25 cellular contexts compared by ENCODE assay signal in the genomic region with DNA sequence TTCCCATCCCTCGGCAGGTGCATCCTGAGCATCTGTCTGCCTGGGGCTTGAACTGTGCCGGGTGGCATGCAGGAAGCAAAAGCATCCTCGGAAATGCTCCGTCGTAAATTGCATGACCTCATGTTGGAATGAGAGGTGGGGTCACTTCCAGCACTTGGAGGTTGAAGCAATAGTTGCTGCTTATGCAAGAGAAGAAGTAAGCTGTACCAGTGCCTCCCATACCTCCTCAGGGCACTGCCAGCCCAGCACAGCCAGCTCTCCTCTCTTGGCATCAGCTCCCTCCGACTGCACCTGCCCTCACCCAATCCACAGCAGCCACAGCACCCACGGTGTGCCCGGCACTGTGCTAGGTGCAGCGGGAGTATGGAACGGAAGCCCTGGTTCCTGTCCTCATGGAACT. TPM values are rescaled to one million over a fixed set of nuclear protein-coding genes. Genes with fewer than 3 reads are reported as not detected.
DNase-seq lines count a peak whose midpoint lies in the region; ATAC-seq and TF ChIP-seq lines count a peak whose summit lies in the region.
"Had no signal": no experiment of that assay in that cellular context is flagged by ENCODE, and none has a peak within 500 bp of the region (broad histone marks: within the 10 kb centered on the region; RNA-seq: fewer than 3 reads in every experiment).

No MANE protein-coding gene starts in this region.

- intact Hi-C loops in PC-3 (cut with micrococcal nuclease), result no loop called here
- intact Hi-C loops in activated CD4-positive, alpha-beta T cell treated with anti-CD3 and anti-CD28 coated beads for 36 hours (cut with DNase I, micrococcal nuclease), result no loop called here

- peak overlapping the region; percentile 15 for H3K27ac Mint-ChIP-seq in neural progenitor cell
- no peak overlapping the region for H3K27ac Mint-ChIP-seq in naive thymus-derived CD8-positive, alpha-beta T cell
- no peak overlapping the region for H3K27ac Mint-ChIP-seq in activated naive CD8-positive, alpha-beta T cell treated with anti-CD3 and anti-CD28 coated beads, Interleukin-2, amount 50 U/mL, for 24 hours
- H3K27ac Mint-ChIP-seq in activated CD4-positive, alpha-beta T cell treated with anti-CD3 and anti-CD28 coated beads for 36 hours, result no peak overlapping the region
- H3K27ac Mint-ChIP-seq: activated CD8-positive, alpha-beta memory T cell treated with anti-CD3 and anti-CD28 coated beads, Interleukin-2, amount 10 ng/mL, durations not matched to agents 7 days and 5 days; activated T-helper 2 cell treated with anti-CD3 and anti-CD28 coated beads, Interferon-gamma antibody, Interleukin-2, Interleukin-4, amounts not matched to agents 10 μg/mL and 5 μg/mL and 100 μg/mL, durations not matched to agents 14 hours and 24 hours and 36 hours; CD4-positive, alpha-beta memory T cell; stimulated activated naive B cell treated with anti-CD40 and anti-IgM and Interleukin-4, amounts not matched to agents 10 μg/mL and 1 μg/mL and 100 μg/mL, for 72 hours had no signal

- H3K4me2 ChIP-seq in neural progenitor cell (no peak overlapping the region), PC-3 (ENCODE audit: low read length) (no peak overlapping the region)

- H4K20me1 ChIP-seq in neural progenitor cell (ENCODE audit: low read depth), result no peaks in the 10 kb centered on the region
- H4K20me1 ChIP-seq in PC-3 (ENCODE audit: low read length), result no peaks in the 10 kb centered on the region

- H3F3A ChIP-seq in neural progenitor cell (ENCODE audit: low read depth) (peaks cover 4% of the 10 kb centered on the region), PC-3 (ENCODE audit: low read length, unreplicated experiment) (no peaks in the 10 kb centered on the region)

- no peaks in the 10 kb centered on the region for H3K9me3 ChIP-seq in HEK293 (ENCODE audit: control insufficient read depth, insufficient read depth, low read depth, low read length)
- H3K9me3 ChIP-seq in neural progenitor cell (ENCODE audit: low read depth), result no peaks in the 10 kb centered on the region
- no peaks in the 10 kb centered on the region for H3K9me3 ChIP-seq in PC-3 (ENCODE audit: low read length)
- H3K9me3 ChIP-seq: tibial artery had no signal

- CTCF ChIA-PET in HEK293 (lab: Yijun Ruan, JAX), result interaction anchor here (0.6 kb wide), 1 partner anchor 155 kb away, joined by 3 read pairs; no protein-coding TSS in a partner anchor
- CTCF ChIA-PET in PC-3 (lab: Charles Lee), result interaction anchor here (0.6 kb wide), 1 partner anchor 71 kb away, joined by 3 read pairs; no protein-coding TSS in a partner anchor
- CTCF ChIA-PET in activated CD4-positive, alpha-beta T cell treated with anti-CD3 and anti-CD28 coated beads for 36 hours (lab: Charles Lee), result no interaction called here

- no TSS peak for BruUV-seq in PC-3 (replicated peaks; lab: Mats Ljungman, UMichigan)

- H3K36me3 Mint-ChIP-seq in neural progenitor cell, result peaks cover 3% of the 10 kb centered on the region
- H3K36me3 Mint-ChIP-seq in naive thymus-derived CD8-positive, alpha-beta T cell, result no peaks in the 10 kb centered on the region
- H3K36me3 Mint-ChIP-seq in activated naive CD8-positive, alpha-beta T cell treated with anti-CD3 and anti-CD28 coated beads, Interleukin-2, amount 50 U/mL, for 24 hours (ENCODE audit: low read depth), result no peaks in the 10 kb centered on the region
- H3K36me3 Mint-ChIP-seq in activated CD4-positive, alpha-beta T cell treated with anti-CD3 and anti-CD28 coated beads for 36 hours (ENCODE audit: low read depth), result no peaks in the 10 kb centered on the region
- H3K36me3 Mint-ChIP-seq: activated CD8-positive, alpha-beta memory T cell treated with anti-CD3 and anti-CD28 coated beads, Interleukin-2, amount 10 ng/mL, durations not matched to agents 7 days and 5 days; CD4-positive, alpha-beta memory T cell; stimulated activated naive B cell treated with anti-CD40 and anti-IgM and Interleukin-4, amounts not matched to agents 10 μg/mL and 1 μg/mL and 100 μg/mL, for 72 hours had no signal

- H3K27ac ChIP-seq in HEK293 (ENCODE audit: extremely low read depth, low read depth, low read length) (no peak overlapping the region), neural progenitor cell (no peak overlapping the region), PC-3 (ENCODE audit: low read length) (no peak overlapping the region)
- H3K27ac ChIP-seq: cardiac muscle cell, SK-N-MC, tibial artery had no signal

- no peaks in the 10 kb centered on the region for H3K4me1 Mint-ChIP-seq in neural progenitor cell
- H3K4me1 Mint-ChIP-seq in naive thymus-derived CD8-positive, alpha-beta T cell, result no peaks in the 10 kb centered on the region
- H3K4me1 Mint-ChIP-seq in activated naive CD8-positive, alpha-beta T cell treated with anti-CD3 and anti-CD28 coated beads, Interleukin-2, amount 50 U/mL, for 24 hours, result no peaks in the 10 kb centered on the region
- H3K4me1 Mint-ChIP-seq in activated CD4-positive, alpha-beta T cell treated with anti-CD3 and anti-CD28 coated beads for 36 hours, result no peaks in the 10 kb centered on the region
- H3K4me1 Mint-ChIP-seq: activated CD8-positive, alpha-beta memory T cell treated with anti-CD3 and anti-CD28 coated beads, Interleukin-2, amount 10 ng/mL, durations not matched to agents 7 days and 5 days; CD4-positive, alpha-beta memory T cell; stimulated activated naive B cell treated with anti-CD40 and anti-IgM and Interleukin-4, amounts not matched to agents 10 μg/mL and 1 μg/mL and 100 μg/mL, for 72 hours had no signal

- no peaks in the 10 kb centered on the region for H3K9me2 ChIP-seq in PC-3 (replicated peaks; ENCODE audit: low read length)

- no peaks in the 10 kb centered on the region for H3K27me3 ChIP-seq in neural progenitor cell
- H3K27me3 ChIP-seq in PC-3 (ENCODE audit: low read length), result no peaks in the 10 kb centered on the region
- H3K27me3 ChIP-seq: cardiac muscle cell, tibial artery had no signal

- H3K9ac ChIP-seq in neural progenitor cell, result no peak overlapping the region
- no peak overlapping the region for H3K9ac ChIP-seq in PC-3 (ENCODE audit: low read length)

- H3K36me3 ChIP-seq in HEK293 (ENCODE audit: control insufficient read depth in 2 of 2, insufficient read depth in 1 of 2, low read length in 2 of 2), result peaks cover 0 to 3% of the 10 kb centered on the region in 2 experiments; a peak in 2 of 3 replicates
- H3K36me3 ChIP-seq in neural progenitor cell, result no peaks in the 10 kb centered on the region
- H3K36me3 ChIP-seq in PC-3 (ENCODE audit: low read depth, low read length), result no peaks in the 10 kb centered on the region
- H3K36me3 ChIP-seq: cardiac muscle cell had no signal

- H3K4me3 Mint-ChIP-seq in neural progenitor cell, result no peak overlapping the region
- H3K4me3 Mint-ChIP-seq in naive thymus-derived CD8-positive, alpha-beta T cell, result no peak overlapping the region
- no peak overlapping the region for H3K4me3 Mint-ChIP-seq in activated naive CD8-positive, alpha-beta T cell treated with anti-CD3 and anti-CD28 coated beads, Interleukin-2, amount 50 U/mL, for 24 hours
- no peak overlapping the region for H3K4me3 Mint-ChIP-seq in activated CD4-positive, alpha-beta T cell treated with anti-CD3 and anti-CD28 coated beads for 36 hours
- H3K4me3 Mint-ChIP-seq: activated CD8-positive, alpha-beta memory T cell treated with anti-CD3 and anti-CD28 coated beads, Interleukin-2, amount 10 ng/mL, durations not matched to agents 7 days and 5 days; CD4-positive, alpha-beta memory T cell; neural crest cell; stimulated activated naive B cell treated with anti-CD40 and anti-IgM and Interleukin-4, amounts not matched to agents 10 μg/mL and 1 μg/mL and 100 μg/mL, for 72 hours had no signal

- DNase-seq in AG20443 (ENCODE audit: low spot score) (peak; percentile 53), dermis blood vessel endothelial cell (peak; percentile 22), neural progenitor cell (ENCODE audit: low spot score) (no peak), PC-3 (no peak)
- DNase-seq in naive thymus-derived CD8-positive, alpha-beta T cell, result no peak
- no peak for DNase-seq in activated naive CD8-positive, alpha-beta T cell treated with anti-CD3 and anti-CD28 coated beads, Interleukin-2, amount 50 U/mL, for 24 hours
- no peak for DNase-seq in activated CD4-positive, alpha-beta T cell treated with anti-CD3 and anti-CD28 coated beads for 36 hours
- DNase-seq: activated CD8-positive, alpha-beta memory T cell treated with anti-CD3 and anti-CD28 coated beads, Interleukin-2, amount 10 ng/mL, durations not matched to agents 7 days and 5 days; CD4-positive, alpha-beta memory T cell; DMS79; effector CD4-positive, alpha-beta T cell; HCEC 1CT; hippocampal formation; midbrain; NCI-H1930; NCI-H526 treated with DMSO at 0.1 percent for 48 hours; stimulated activated CD4-positive, alpha-beta T cell treated with anti-CD3 and anti-CD28 coated beads, Interleukin-15, amount 100 ng/mL, for 24 hours; stimulated activated naive B cell treated with anti-CD40 and anti-IgM and Interleukin-4, amounts not matched to agents 10 μg/mL and 1 μg/mL and 100 μg/mL, for 72 hours; tibial artery had no signal

- H3K27me3 Mint-ChIP-seq in neural progenitor cell (ENCODE audit: insufficient read depth, low read depth), result peaks cover 3% of the 10 kb centered on the region
- H3K27me3 Mint-ChIP-seq in naive thymus-derived CD8-positive, alpha-beta T cell, result peaks cover 11 to 30% (median 15%) of the 10 kb centered on the region in 5 donors
- peaks cover 9% of the 10 kb centered on the region for H3K27me3 Mint-ChIP-seq in activated naive CD8-positive, alpha-beta T cell treated with anti-CD3 and anti-CD28 coated beads, Interleukin-2, amount 50 U/mL, for 24 hours
- peaks cover 5% of the 10 kb centered on the region for H3K27me3 Mint-ChIP-seq in activated CD4-positive, alpha-beta T cell treated with anti-CD3 and anti-CD28 coated beads for 36 hours

- H3K4me1 ChIP-seq in HEK293 (ENCODE audit: control insufficient read depth, insufficient read depth, low read length) (no peaks in the 10 kb centered on the region), neural progenitor cell (no peaks in the 10 kb centered on the region), PC-3 (ENCODE audit: insufficient read depth, low read length) (no peaks in the 10 kb centered on the region)

- H3K4me3 ChIP-seq in HEK293 (ENCODE audit: low read depth, low read length) (no peak overlapping the region), neural progenitor cell (no peak overlapping the region), PC-3 (ENCODE audit: low read length) (no peak overlapping the region)
- H3K4me3 ChIP-seq: cardiac muscle cell, SK-N-MC, tibial artery had no signal

- ATAC-seq in naive thymus-derived CD8-positive, alpha-beta T cell, result no peak
- no peak for ATAC-seq in activated naive CD8-positive, alpha-beta T cell treated with anti-CD3 and anti-CD28 coated beads, Interleukin-2, amount 50 U/mL, for 24 hours
- no peak for ATAC-seq in PC-3
- ATAC-seq in activated CD4-positive, alpha-beta T cell treated with anti-CD3 and anti-CD28 coated beads for 36 hours, result no peak
- ATAC-seq: activated CD8-positive, alpha-beta memory T cell treated with anti-CD3 and anti-CD28 coated beads, Interleukin-2, amount 10 ng/mL, durations not matched to agents 7 days and 5 days; Panc1; stimulated activated naive B cell treated with anti-CD40 and anti-IgM and Interleukin-4, amounts not matched to agents 10 μg/mL and 1 μg/mL and 100 μg/mL, for 72 hours had no signal

- peaks cover 21% of the 10 kb centered on the region for H3K79me2 ChIP-seq in neural progenitor cell (ENCODE audit: low read depth)
- H3K79me2 ChIP-seq in PC-3 (ENCODE audit: low read length), result peaks cover 18% of the 10 kb centered on the region

- no peak overlapping the region for H2AFZ ChIP-seq in neural progenitor cell (replicated peaks)
- H2AFZ ChIP-seq in PC-3 (ENCODE audit: low read length), result no peak overlapping the region

- TF ChIP-seq CTCF in HEK293 (tag by site-specific recombination; IDR thresholded peaks at IDR 0.05), result no peak
- no peak for TF ChIP-seq CTCF in neural progenitor cell (IDR thresholded peaks at IDR 0.05)
- TF ChIP-seq CTCF in PC-3 (conservative IDR thresholded peaks at IDR 0.05; ENCODE audit: low read depth, low read length), result no peak

- H3K9me3 Mint-ChIP-seq in neural progenitor cell, result no peaks in the 10 kb centered on the region
- no peaks in the 10 kb centered on the region for H3K9me3 Mint-ChIP-seq in naive thymus-derived CD8-positive, alpha-beta T cell
- no peaks in the 10 kb centered on the region for H3K9me3 Mint-ChIP-seq in activated naive CD8-positive, alpha-beta T cell treated with anti-CD3 and anti-CD28 coated beads, Interleukin-2, amount 50 U/mL, for 24 hours
- H3K9me3 Mint-ChIP-seq in activated CD4-positive, alpha-beta T cell treated with anti-CD3 and anti-CD28 coated beads for 36 hours (ENCODE audit: low read depth), result no peaks in the 10 kb centered on the region
- H3K9me3 Mint-ChIP-seq: activated T-helper 2 cell treated with anti-CD3 and anti-CD28 coated beads, Interferon-gamma antibody, Interleukin-2, Interleukin-4, amounts not matched to agents 10 μg/mL and 5 μg/mL and 100 μg/mL, durations not matched to agents 14 hours and 24 hours and 36 hours; CD4-positive, alpha-beta memory T cell; neural crest cell; stimulated activated naive B cell treated with anti-CD40 and anti-IgM and Interleukin-4, amounts not matched to agents 10 μg/mL and 1 μg/mL and 100 μg/mL, for 72 hours had no signal

- POLR2A ChIA-PET in HEK293 (lab: Yijun Ruan, JAX), result interaction anchor here (1.0 kb wide), 1 partner anchor 10 kb away, joined by 4 read pairs; no protein-coding TSS in a partner anchor
- POLR2A ChIA-PET in naive thymus-derived CD8-positive, alpha-beta T cell (lab: Charles Lee), result no interaction called here
- POLR2A ChIA-PET in PC-3 (lab: Charles Lee; ENCODE audit: unreplicated experiment), result no interaction called here
- POLR2A ChIA-PET in activated CD4-positive, alpha-beta T cell treated with anti-CD3 and anti-CD28 coated beads for 36 hours (lab: Charles Lee), result no interaction called here

RNA-seq across cellular contexts. Expression of a gene that starts 11.5 kb away (rescaled TPM):
- total RNA-seq in dermis blood vessel endothelial cell (24.7 and 36.2 TPM in 2 replicates), neural progenitor cell (ENCODE audit: low replicate concordance) (8.8 and 22.5 TPM in 2 replicates), PC-3 (2014; rRNA removed) (22.3 and 27.7 TPM in 2 replicates)
- not detected for total RNA-seq in naive thymus-derived CD8-positive, alpha-beta T cell
- not detected for polyA plus RNA-seq in naive thymus-derived CD8-positive, alpha-beta T cell
- 1 to 10 TPM; 7.2 to 9.0 TPM for total RNA-seq in activated CD4-positive, alpha-beta T cell treated with anti-CD3 and anti-CD28 coated beads for 36 hours
- total RNA-seq: CD4-positive, alpha-beta memory T cell had no signal
- polyA plus RNA-seq: CD4-positive, alpha-beta memory T cell had no signal

Comparison
In these comparisons a context has a peak if more than half of its experiments do, and no peak if none do; other contexts are left out.
1. DNase-seq: peak in AG20443 (single experiment) and dermis blood vessel endothelial cell (single experiment); none in neural progenitor cell (single experiment), naive thymus-derived CD8-positive, alpha-beta T cell (0 of 10), activated naive CD8-positive, alpha-beta T cell treated with anti-CD3 and anti-CD28 coated beads, Interleukin-2, amount 50 U/mL, for 24 hours (single experiment), PC-3 (single experiment) and activated CD4-positive, alpha-beta T cell treated with anti-CD3 and anti-CD28 coated beads for 36 hours (single experiment).